In genomic region chr11:60775420-60775961, GRCh38 we compare ENCODE assay signal across 9 cellular contexts. TPM values are rescaled to one million over a fixed set of nuclear protein-coding genes. Genes with fewer than 3 reads are reported as not detected.
DNase-seq lines count a peak whose midpoint lies in the region; ATAC-seq and TF ChIP-seq lines count a peak whose summit lies in the region.
"Had no signal": no experiment of that assay in that cellular context is flagged by ENCODE, and none has a peak within 500 bp of the region (broad histone marks: within the 10 kb centered on the region; RNA-seq: fewer than 3 reads in every experiment).

No MANE protein-coding gene starts in this region.

- H3K27ac ChIP-seq in HCT116 (ENCODE audit: low read depth, low read length) (no peak overlapping the region; the same call in 1 of the 2 replicates), psoas muscle (peak overlapping the region; percentile 42), aorta (ENCODE audit: low read depth in 1 of 2, low read length in 2 of 2) (no peak overlapping the region)

- H3K9me3 ChIP-seq in HCT116 (ENCODE audit: control insufficient read depth in 1 of 2, insufficient read depth in 1 of 2, low read depth in 1 of 2, low read length in 2 of 2) (no peaks in the 10 kb centered on the region), psoas muscle (no peaks in the 10 kb centered on the region), aorta (ENCODE audit: control insufficient read depth, low read length) (no peaks in the 10 kb centered on the region)

- H3K27me3 Mint-ChIP-seq in activated naive CD4-positive, alpha-beta T cell treated with anti-CD3 and anti-CD28 coated beads for 36 hours (ENCODE audit: low read depth), result no peaks in the 10 kb centered on the region
- peaks cover 14% of the 10 kb centered on the region for H3K27me3 Mint-ChIP-seq in glutamatergic neuron (ENCODE audit: unreplicated experiment)

- H3K27ac Mint-ChIP-seq in activated naive CD4-positive, alpha-beta T cell treated with anti-CD3 and anti-CD28 coated beads for 36 hours, result no peak overlapping the region
- H3K27ac Mint-ChIP-seq in glutamatergic neuron (ENCODE audit: unreplicated experiment), result peak overlapping the region; percentile 62

- peak overlapping the region; percentile 55 for H3K4me2 ChIP-seq in HCT116 (ENCODE audit: low read length)

- peaks cover 7% of the 10 kb centered on the region for H3K4me1 Mint-ChIP-seq in activated naive CD4-positive, alpha-beta T cell treated with anti-CD3 and anti-CD28 coated beads for 36 hours (ENCODE audit: low read depth)
- peaks cover 12% of the 10 kb centered on the region for H3K4me1 Mint-ChIP-seq in glutamatergic neuron (ENCODE audit: low read depth, unreplicated experiment)

- peak; percentile 95 for ATAC-seq in HCT116
- peak; percentile 90 to 93 (median 92) for ATAC-seq in psoas muscle
- peak; percentile 86 for ATAC-seq in aorta (ENCODE audit: low FRiP score)

- DNase-seq in GM04503 (ENCODE audit: low read depth) (peak; percentile 49), HCT116 (ENCODE audit: low read depth, low spot score) (peak; percentile 85), NAMALWA (ENCODE audit: low spot score) (peak; percentile 95), SK-N-DZ (ENCODE audit: low spot score) (peak; percentile 87), glutamatergic neuron (peak; percentile 88), psoas muscle (peak; percentile 76 to 81), aorta (peak; percentile 87 to 91)
- peak; percentile 93 for DNase-seq in activated naive CD4-positive, alpha-beta T cell treated with anti-CD3 and anti-CD28 coated beads for 36 hours

- POLR2A ChIA-PET in HCT116 (lab: Charles Lee), result interaction anchor here (0.6 to 1.1 kb wide), 2 partner anchors 112 to 615 kb away, joined by 3 to 4 read pairs; no protein-coding TSS in a partner anchor

- H3K36me3 ChIP-seq in HCT116 (ENCODE audit: control insufficient read depth in 1 of 2, insufficient read depth in 2 of 2, low read length in 2 of 2) (no peaks in the 10 kb centered on the region), psoas muscle (ENCODE audit: insufficient read depth in 1 of 2, low read depth in 1 of 2) (no peaks in the 10 kb centered on the region), aorta (ENCODE audit: control insufficient read depth in 1 of 2, insufficient read depth in 2 of 2, low read length in 1 of 2) (no peaks in the 10 kb centered on the region)

- RAD21 ChIA-PET in HCT116 (lab: Charles Lee; ENCODE audit: low non-redundant PET in 1 of 2, low total read pairs in 2 of 2, uncharacterized antibody in 2 of 2, unreplicated experiment in 2 of 2), result interaction anchor here (0.6 to 1.1 kb wide), 3 partner anchors 13 to 112 kb away, joined by 3 to 6 read pairs (median 4); no protein-coding TSS in a partner anchor

- peak; percentile 87 to 92 (median 90) for TF ChIP-seq CTCF in HCT116 (IDR thresholded peaks at IDR 0.05 in 2 of 3, conservative IDR thresholded peaks at IDR 0.05 in 1 of 3; ENCODE audit: borderline replicate concordance in 1 of 3, insufficient read depth in 1 of 3, low read depth in 2 of 3, low read length in 2 of 3)
- peak; percentile 95 for TF ChIP-seq CTCF in glutamatergic neuron (IDR thresholded peaks at IDR 0.05; ENCODE audit: partially characterized antibody, unreplicated experiment)
- TF ChIP-seq CTCF in psoas muscle (IDR thresholded peaks at IDR 0.05), result peak; percentile 89

- CTCF ChIA-PET in HCT116 (lab: Charles Lee), result interaction anchor here (0.6 to 2.7 kb wide), 14 partner anchors 9 to 560 kb away, joined by 3 to 31 read pairs (median 4); partner anchors contain the start of genes MS4A10 and MS4A15
- CTCF ChIA-PET in activated naive CD4-positive, alpha-beta T cell treated with anti-CD3 and anti-CD28 coated beads for 36 hours (lab: Charles Lee), result interaction anchor here (0.5 to 4.5 kb wide), 22 partner anchors 8 to 1374 kb away, joined by 3 to 33 read pairs (median 4); partner anchors contain the start of gene MS4A15

- no peaks in the 10 kb centered on the region for H3K27me3 ChIP-seq in HCT116 (ENCODE audit: insufficient read depth, low read length)
- peaks cover 0 to 5% (median 0%) of the 10 kb centered on the region in 3 donors for H3K27me3 ChIP-seq in psoas muscle (ENCODE audit: insufficient read depth in 3 of 3, low read length in 2 of 3)
- no peaks in the 10 kb centered on the region for H3K27me3 ChIP-seq in aorta (ENCODE audit: control insufficient read depth in 1 of 2, insufficient read depth in 2 of 2, low read length in 1 of 2)

- H2AFZ ChIP-seq in HCT116 (ENCODE audit: low read depth, low read length, poor library complexity, severe bottlenecking), result peak overlapping the region; percentile 5

- 9 to 12% (median 9%) methylated on average over 15 of the region's 15 CpGs for WGBS in psoas muscle, 3 donors
- 1 to 4% methylated on average over 15 of the region's 15 CpGs for WGBS in aorta, 2 donors

- H3K4me3 ChIP-seq in HCT116 (replicated peaks in 1 of 2; ENCODE audit: low read depth in 1 of 2, low read length in 2 of 2) (no peak overlapping the region), psoas muscle (no peak overlapping the region), aorta (ENCODE audit: low read length in 2 of 2) (no peak overlapping the region)

- intact Hi-C loops in HCT116 (cut with micrococcal nuclease) (loop anchor here (1.0 to 10.0 kb wide), 5 partner anchors 56 to 609 kb away; no protein-coding TSS in a partner anchor), psoas muscle (cut with DNase I) (loop anchor here (5.0 kb wide), 1 partner anchor 122 kb away; no protein-coding TSS in a partner anchor), aorta (cut with DNase I) (loop anchor here (5.0 kb wide), 2 partner anchors 122 to 127 kb away; no protein-coding TSS in a partner anchor)
- intact Hi-C loops in activated naive CD4-positive, alpha-beta T cell treated with anti-CD3 and anti-CD28 coated beads for 36 hours (cut with micrococcal nuclease), result loop anchor here (1.0 to 5.0 kb wide), 7 partner anchors 57 to 617 kb away; partner anchors contain the start of gene TMEM216

- peak; percentile 91 for TF ChIP-seq RAD21 in HCT116 (IDR thresholded peaks at IDR 0.05; ENCODE audit: low read depth)

- H3K36me3 Mint-ChIP-seq in activated naive CD4-positive, alpha-beta T cell treated with anti-CD3 and anti-CD28 coated beads for 36 hours (ENCODE audit: low read depth), result no peaks in the 10 kb centered on the region
- no peaks in the 10 kb centered on the region for H3K36me3 Mint-ChIP-seq in glutamatergic neuron (ENCODE audit: unreplicated experiment)

- H3K4me1 ChIP-seq in HCT116 (ENCODE audit: control insufficient read depth in 1 of 2, insufficient read depth in 2 of 2, low read length in 2 of 2) (peaks cover 0 to 19% of the 10 kb centered on the region in 2 experiments; a peak in 3 of 4 replicates), psoas muscle (no peaks in the 10 kb centered on the region), aorta (ENCODE audit: control insufficient read depth in 1 of 2, insufficient read depth in 2 of 2, low read length in 2 of 2) (no peaks in the 10 kb centered on the region)

- no TSS peak for BruUV-seq in HCT116 (replicated peaks; lab: Mats Ljungman, UMichigan)

- H3K4me3 Mint-ChIP-seq in activated naive CD4-positive, alpha-beta T cell treated with anti-CD3 and anti-CD28 coated beads for 36 hours, result no peak overlapping the region
- H3K4me3 Mint-ChIP-seq in glutamatergic neuron (ENCODE audit: unreplicated experiment), result peak overlapping the region; percentile 36

- H3K9me2 ChIP-seq in HCT116 (ENCODE audit: insufficient read depth), result no peaks in the 10 kb centered on the region

- no peak overlapping the region for H3K9ac ChIP-seq in HCT116 (ENCODE audit: low read length)

- no peaks in the 10 kb centered on the region for H4K20me1 ChIP-seq in HCT116 (ENCODE audit: insufficient read depth)

- H3K79me2 ChIP-seq in HCT116 (ENCODE audit: insufficient read depth, low read length), result no peaks in the 10 kb centered on the region

- no peak for TF ChIP-seq POLR2A in HCT116 (IDR thresholded peaks at IDR 0.05; ENCODE audit: borderline replicate concordance, extremely low read depth, insufficient read depth, insufficient read length)

- H3K9me3 Mint-ChIP-seq in activated naive CD4-positive, alpha-beta T cell treated with anti-CD3 and anti-CD28 coated beads for 36 hours, result no peaks in the 10 kb centered on the region
- peaks cover 12% of the 10 kb centered on the region for H3K9me3 Mint-ChIP-seq in glutamatergic neuron (ENCODE audit: unreplicated experiment)

TF ChIP-seq in HCT116, 20 proteins besides CTCF, POLR2A, EP300 and RAD21 (continues in another document):
- no peak for TF ChIP-seq CBX3 (IDR thresholded peaks at IDR 0.05; ENCODE audit: low read depth)

RNA-seq across cellular contexts. Expression of gene MS4A10, which starts 9.6 kb away (rescaled TPM):
- not detected for total RNA-seq in HCT116 (2021; ENCODE audit: unreplicated experiment)
- not detected in 2 replicates for polyA plus RNA-seq in HCT116 (2012)
- not detected in 2 replicates for polyA plus RNA-seq in SK-N-DZ (2014; cell fraction: cytosol; rRNA removed)
- not detected in 2 replicates for polyA plus RNA-seq in SK-N-DZ (2014; cell fraction: nucleus; rRNA removed)
- not detected for total RNA-seq in activated naive CD4-positive, alpha-beta T cell treated with anti-CD3 and anti-CD28 coated beads for 36 hours
- total RNA-seq in glutamatergic neuron (ENCODE audit: unreplicated experiment), result not detected
- not detected for total RNA-seq in psoas muscle
- under 1 TPM in 1 of 3 donors, not detected in 2; 0.03 TPM for polyA plus RNA-seq in psoas muscle
- not detected for total RNA-seq in aorta
- polyA plus RNA-seq in aorta, result 1 to 10 TPM in 1 of 2 donors, not detected in 1; 5.5 TPM
- total RNA-seq: urinary bladder had no signal
- polyA plus RNA-seq: urinary bladder had no signal

RNA-seq across cellular contexts. Expression of gene MS4A15, which starts 18.8 kb away (rescaled TPM):
- total RNA-seq in HCT116 (2021; ENCODE audit: unreplicated experiment), result 1.5 TPM
- polyA plus RNA-seq in HCT116 (2012), result 1.8 and 2.1 TPM in 2 replicates
- not detected in 2 replicates for polyA plus RNA-seq in SK-N-DZ (2014; cell fraction: cytosol; rRNA removed)
- polyA plus RNA-seq in SK-N-DZ (2014; cell fraction: nucleus; rRNA removed), result not detected in 2 replicates
- not detected for total RNA-seq in activated naive CD4-positive, alpha-beta T cell treated with anti-CD3 and anti-CD28 coated beads for 36 hours
- total RNA-seq in glutamatergic neuron (ENCODE audit: unreplicated experiment), result not detected
- total RNA-seq in psoas muscle, result not detected
- polyA plus RNA-seq in psoas muscle, result not detected
- total RNA-seq in aorta, result not detected
- polyA plus RNA-seq in aorta, result under 1 TPM; 0.05 to 0.38 TPM
- total RNA-seq: urinary bladder had no signal
- polyA plus RNA-seq: urinary bladder had no signal

RNA-seq across cellular contexts. Expression of gene MS4A18, which starts 51.0 kb away (rescaled TPM):
- total RNA-seq in HCT116 (2021; ENCODE audit: unreplicated experiment), result not detected
- not detected in 2 replicates for polyA plus RNA-seq in HCT116 (2012)
- not detected in 2 replicates for polyA plus RNA-seq in SK-N-DZ (2014; cell fraction: cytosol; rRNA removed)
- not detected in 2 replicates for polyA plus RNA-seq in SK-N-DZ (2014; cell fraction: nucleus; rRNA removed)
- not detected for total RNA-seq in activated naive CD4-positive, alpha-beta T cell treated with anti-CD3 and anti-CD28 coated beads for 36 hours
- total RNA-seq in glutamatergic neuron (ENCODE audit: unreplicated experiment), result not detected
- not detected for total RNA-seq in psoas muscle
- not detected for polyA plus RNA-seq in psoas muscle
- total RNA-seq in aorta, result not detected
- polyA plus RNA-seq in aorta, result not detected
- total RNA-seq: urinary bladder had no signal
- polyA plus RNA-seq: urinary bladder had no signal
